ENCODE assay signal across 12 cellular contexts in genomic region chr3:15982667-15983145, GRCh38.
DNase-seq lines count a peak whose midpoint lies in the region; ATAC-seq and TF ChIP-seq lines count a peak whose summit lies in the region.
"Had no signal": no experiment of that assay in that cellular context is flagged by ENCODE, and none has a peak within 500 bp of the region (broad histone marks: within the 10 kb centered on the region; RNA-seq: fewer than 3 reads in every experiment).

No MANE protein-coding gene starts in this region.

- H3K4me1 ChIP-seq in hepatocyte (ENCODE audit: insufficient read depth) (peaks cover 3% of the 10 kb centered on the region), thoracic aorta (ENCODE audit: control insufficient read depth in 1 of 2, low read depth in 2 of 2) (peaks cover 0 to 4% of the 10 kb centered on the region in 2 donors), testis (no peaks in the 10 kb centered on the region)
- H3K4me1 ChIP-seq: BLaER1, tibial artery had no signal

- no peaks in the 10 kb centered on the region for H3K36me3 ChIP-seq in hepatocyte (replicated peaks; ENCODE audit: insufficient read depth, low read depth)
- no peaks in the 10 kb centered on the region for H3K36me3 ChIP-seq in thoracic aorta
- H3K36me3 ChIP-seq in testis (ENCODE audit: low read depth, missing control alignments): no peaks in the 10 kb centered on the region
- H3K36me3 ChIP-seq: BLaER1, tibial artery had no signal

- ATAC-seq in thoracic aorta (ENCODE audit: insufficient number of reproducible peaks, low FRiP score, low read depth) (no peak), GM19455 (IDR thresholded peaks at IDR 0.05; ENCODE audit: unreplicated experiment) (no peak), HG03432 (IDR thresholded peaks at IDR 0.05; ENCODE audit: unreplicated experiment) (no peak)

- H3K27ac ChIP-seq in angular gyrus (ENCODE audit: low read depth, low read length) (peak overlapping the region; percentile 67), hepatocyte (no peak overlapping the region), thoracic aorta (no peak overlapping the region), testis (no peak overlapping the region)
- H3K27ac ChIP-seq: BLaER1, tibial artery had no signal

- H3K4me2 ChIP-seq in hepatocyte: peak overlapping the region; percentile 29
- H3K4me2 ChIP-seq: BLaER1 had no signal

- H3K27me3 ChIP-seq in hepatocyte (no peaks in the 10 kb centered on the region), thoracic aorta (replicated peaks; ENCODE audit: insufficient read depth) (no peaks in the 10 kb centered on the region), testis (no peaks in the 10 kb centered on the region)
- H3K27me3 ChIP-seq: BLaER1, tibial artery had no signal

- TF ChIP-seq CTCF in hepatocyte (IDR thresholded peaks at IDR 0.05; ENCODE audit: poor library complexity) (no peak), thoracic aorta (IDR thresholded peaks at IDR 0.05) (no peak), testis (IDR thresholded peaks at IDR 0.05) (no peak)

- TF ChIP-seq POLR2A in testis (IDR thresholded peaks at IDR 0.05): no peak

- no peaks in the 10 kb centered on the region for H4K20me1 ChIP-seq in hepatocyte (ENCODE audit: insufficient read depth, poor library complexity, severe bottlenecking)
- H4K20me1 ChIP-seq: BLaER1 had no signal

- WGBS in hepatocyte (ENCODE audit: low lambda C conversion rate, missing lambda C conversion rate): 87% methylated on average over 10 of the region's 10 CpGs
- 87 to 90% methylated on average over 10 of the region's 10 CpGs for WGBS in testis, 2 donors

- H3K4me3 ChIP-seq in hepatocyte (no peak overlapping the region), thoracic aorta (peak overlapping the region; percentile 0), testis (no peak overlapping the region)
- H3K4me3 ChIP-seq: BLaER1, tibial artery had no signal

- H2AFZ ChIP-seq in hepatocyte: peak overlapping the region; percentile 26

- no peaks in the 10 kb centered on the region for H3K9me2 ChIP-seq in hepatocyte (replicated peaks; ENCODE audit: insufficient read depth)

- intact Hi-C loops in testis (cut with DNase I; ENCODE audit: low total_unique reads): no loop called here

- no peaks in the 10 kb centered on the region for H3K9me3 ChIP-seq in hepatocyte (ENCODE audit: low read depth)
- H3K9me3 ChIP-seq in thoracic aorta: no peaks in the 10 kb centered on the region
- no peaks in the 10 kb centered on the region for H3K9me3 ChIP-seq in testis
- H3K9me3 ChIP-seq: tibial artery had no signal

- DNase-seq in NCI-H1092 treated with DMSO at 0.1 percent for 48 hours (lab: John Stamatoyannopoulos, UW): peak; percentile 2
- no peak for DNase-seq in NCI-H1092 (lab: John Stamatoyannopoulos, UW)
- DNase-seq in hepatocyte (ENCODE audit: low spot score): no peak
- no peak for DNase-seq in thoracic aorta (ENCODE audit: low spot score)
- DNase-seq in testis: no peak
- DNase-seq: activated gamma-delta T cell treated with Interleukin-2 at 50 U/mL for 16 hours, NCI-H2171 treated with DMSO at 0.1 percent for 48 hours had no signal

- H3K79me2 ChIP-seq in hepatocyte: no peaks in the 10 kb centered on the region
